Comparison of ENCODE assay signal across 7 cellular contexts in the genomic region with DNA sequence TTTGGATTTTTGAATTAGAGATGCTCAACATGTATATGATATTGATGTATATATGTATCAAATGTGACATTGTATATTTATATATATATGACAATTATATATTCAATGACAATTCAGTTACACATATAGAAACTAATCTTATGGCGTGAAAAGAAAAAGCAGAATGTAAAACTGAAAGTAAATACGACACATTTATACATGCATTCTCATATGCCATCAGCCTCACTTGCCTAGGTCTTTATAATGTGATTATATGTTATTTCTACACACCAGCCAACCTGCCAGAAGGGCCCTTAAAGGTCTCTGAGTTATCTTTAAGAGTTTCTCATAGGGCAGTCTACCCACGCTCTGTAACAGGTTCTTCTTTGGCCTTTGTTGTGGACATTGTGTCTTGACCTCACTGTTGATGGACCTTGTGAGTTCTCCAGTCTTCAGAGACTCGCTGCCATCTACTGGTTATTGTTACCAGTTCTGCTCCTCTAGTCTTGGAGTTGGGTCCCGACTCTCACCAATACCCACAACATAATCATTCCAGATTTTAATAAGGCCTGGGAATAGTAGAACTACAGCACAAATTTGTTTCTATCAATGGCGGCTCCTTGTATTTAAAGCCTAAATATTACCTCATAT.
DNase-seq lines count a peak whose midpoint lies in the region; ATAC-seq, FAIRE-seq and TF ChIP-seq lines count a peak whose summit lies in the region.

No MANE protein-coding gene starts in this region.

- H3K4me1 ChIP-seq in osteoblast (ENCODE audit: insufficient read depth, low read length): no peaks in the 10 kb centered on the region

- FAIRE-seq in HTR-8/SVneo (lab: Jason Lieb, UNC): no peak

- no peaks in the 10 kb centered on the region for H3K36me3 ChIP-seq in osteoblast (ENCODE audit: insufficient read depth, low read length)

- ATAC-seq in GM18858 (IDR thresholded peaks at IDR 0.05; ENCODE audit: unreplicated experiment): peak; percentile 47
- ATAC-seq in HG02852 (IDR thresholded peaks at IDR 0.05; ENCODE audit: unreplicated experiment): peak; percentile 81

- peak; percentile 24 for TF ChIP-seq CTCF in osteoblast (IDR thresholded peaks at IDR 0.05; ENCODE audit: extremely low read depth, low read depth, low read length)

- H3K27me3 ChIP-seq in osteoblast (ENCODE audit: insufficient read depth, low read length): no peaks in the 10 kb centered on the region

- no peak for TF ChIP-seq POLR2A in erythroblast (IDR thresholded peaks at IDR 0.05; ENCODE audit: low read length)

- no peaks in the 10 kb centered on the region for H4K20me1 ChIP-seq in osteoblast (ENCODE audit: insufficient read depth, low read length)

- H2AFZ ChIP-seq in osteoblast (ENCODE audit: low read length): no peak overlapping the region

- H3K4me3 ChIP-seq in osteoblast (ENCODE audit: insufficient read depth, low read length): no peak overlapping the region

- no peak overlapping the region for H3K4me2 ChIP-seq in osteoblast (ENCODE audit: insufficient read depth, low read length)

- H3K27ac ChIP-seq in osteoblast (ENCODE audit: low read depth, low read length): no peak overlapping the region

- H3K9me3 ChIP-seq in osteoblast (ENCODE audit: low read depth, low read length): no peaks in the 10 kb centered on the region

- H3K79me2 ChIP-seq in osteoblast (ENCODE audit: insufficient read depth, low read length): no peaks in the 10 kb centered on the region

- DNase-seq in NCI-H2107 (lab: John Stamatoyannopoulos, UW) (peak; percentile 20), erythroblast (lab: John Stamatoyannopoulos, UW) (peak; percentile 33 to 50), osteoblast (ENCODE audit: insufficient read length, low spot score, missing footprints) (no peak), NCI-H2196 (lab: John Stamatoyannopoulos, UW; ENCODE audit: unreplicated experiment) (no peak), HTR-8/SVneo (ENCODE audit: insufficient read length, low spot score) (no peak)

Comparison
In these comparisons a context has a peak if more than half of its experiments do, and no peak if none do; other contexts are left out.
1. DNase-seq: peak in NCI-H2107 (single experiment) and erythroblast (2 of 2); none in osteoblast (single experiment), NCI-H2196 (single experiment) and HTR-8/SVneo (single experiment).